ENCODE assay signal across 1 cellular context in genomic region chr19:41913476-41914190, GRCh38.
TF ChIP-seq lines count a peak whose summit lies in the region.

No MANE protein-coding gene starts in this region.

TF ChIP-seq in GM12878, 131 proteins besides CTCF, POLR2A, EP300 and RAD21:
- TF ChIP-seq IRF4 (IDR thresholded peaks at IDR 0.05; ENCODE audit: low read depth, low read length) (no peak), MAX (IDR thresholded peaks at IDR 0.05; ENCODE audit: low read depth, low read length) (no peak), STAT1 (conservative IDR thresholded peaks at IDR 0.05) (no peak), IRF5 (IDR thresholded peaks at IDR 0.05; ENCODE audit: borderline replicate concordance) (no peak), DPF2 (IDR thresholded peaks at IDR 0.05) (no peak), TAF1 (IDR thresholded peaks at IDR 0.05; ENCODE audit: borderline replicate concordance, low read depth, low read length) (no peak), CHD2 (IDR thresholded peaks at IDR 0.05; ENCODE audit: borderline replicate concordance, low read depth, low read length) (no peak), MLLT1 (IDR thresholded peaks at IDR 0.05) (no peak), ZNF384 (IDR thresholded peaks at IDR 0.05; ENCODE audit: borderline replicate concordance, low read depth, low read length) (no peak), HDAC2 (IDR thresholded peaks at IDR 0.05) (no peak)
